In genomic region chr16:10625595-10626357, GRCh38 we compare ENCODE assay signal across 2 cellular contexts.
TF ChIP-seq lines count a peak whose summit lies in the region.

No MANE protein-coding gene starts in this region.

TF ChIP-seq in HepG2, 621 proteins besides CTCF, POLR2A, EP300 and RAD21 (continued from another document and continues in another):
- TF ChIP-seq NFAT5 (CRISPR knock-in tag; IDR thresholded peaks at IDR 0.05): no peak
- peak; percentile 66 for TF ChIP-seq SAP130 (CRISPR knock-in tag; IDR thresholded peaks at IDR 0.05; ENCODE audit: low read depth)
- peak; percentile 39; the same call in 1 of the 2 replicates for TF ChIP-seq ZNF770 (CRISPR knock-in tag; IDR thresholded peaks at IDR 0.05)
- TF ChIP-seq LCORL (IDR thresholded peaks at IDR 0.05): no peak
- TF ChIP-seq LCORL (CRISPR knock-in tag; IDR thresholded peaks at IDR 0.05): peak; percentile 63
- TF ChIP-seq ZNF333 (CRISPR knock-in tag; IDR thresholded peaks at IDR 0.05; ENCODE audit: borderline replicate concordance): 0 out of 2 replicates have a peak, but pooled peaks have one; percentile 11
- TF ChIP-seq ATF2 (CRISPR knock-in tag; IDR thresholded peaks at IDR 0.05): 0 out of 2 replicates have a peak, but pooled peaks have one; percentile 19
- peak; percentile 20 for TF ChIP-seq SALL1 (CRISPR knock-in tag; IDR thresholded peaks at IDR 0.05)
- TF ChIP-seq MAX (IDR thresholded peaks at IDR 0.05): 0 out of 2 replicates have a peak, but pooled peaks have one; percentile 21
- no peak for TF ChIP-seq MLX (CRISPR knock-in tag; IDR thresholded peaks at IDR 0.05)
- peak; percentile 56; the same call in 1 of the 2 replicates for TF ChIP-seq SSRP1 (CRISPR knock-in tag; IDR thresholded peaks at IDR 0.05)
- TF ChIP-seq MXI1 (IDR thresholded peaks at IDR 0.05; ENCODE audit: borderline replicate concordance, low read depth, low read length): no peak
- TF ChIP-seq GABPB1 (CRISPR knock-in tag; IDR thresholded peaks at IDR 0.05): peak; percentile 7; the same call in 1 of the 2 replicates
- TF ChIP-seq PPARG (CRISPR knock-in tag; conservative IDR thresholded peaks at IDR 0.05): no peak
- TF ChIP-seq SOX5 (CRISPR knock-in tag; IDR thresholded peaks at IDR 0.05; ENCODE audit: borderline replicate concordance): peak; percentile 49; the same call in 1 of the 2 replicates

TF ChIP-seq in GM12891, 5 proteins besides CTCF, POLR2A, EP300 and RAD21 (continued from another document):
- TF ChIP-seq TAF1 (IDR thresholded peaks at IDR 0.05; ENCODE audit: low read depth, low read length) (no peak), POU2F2 (IDR thresholded peaks at IDR 0.05; ENCODE audit: low read depth, low read length) (no peak), PAX5 (IDR thresholded peaks at IDR 0.05; ENCODE audit: insufficient read depth, low read length, severe bottlenecking) (no peak)
